Comparison of ENCODE assay signal across 1 cellular context in the genomic region with DNA sequence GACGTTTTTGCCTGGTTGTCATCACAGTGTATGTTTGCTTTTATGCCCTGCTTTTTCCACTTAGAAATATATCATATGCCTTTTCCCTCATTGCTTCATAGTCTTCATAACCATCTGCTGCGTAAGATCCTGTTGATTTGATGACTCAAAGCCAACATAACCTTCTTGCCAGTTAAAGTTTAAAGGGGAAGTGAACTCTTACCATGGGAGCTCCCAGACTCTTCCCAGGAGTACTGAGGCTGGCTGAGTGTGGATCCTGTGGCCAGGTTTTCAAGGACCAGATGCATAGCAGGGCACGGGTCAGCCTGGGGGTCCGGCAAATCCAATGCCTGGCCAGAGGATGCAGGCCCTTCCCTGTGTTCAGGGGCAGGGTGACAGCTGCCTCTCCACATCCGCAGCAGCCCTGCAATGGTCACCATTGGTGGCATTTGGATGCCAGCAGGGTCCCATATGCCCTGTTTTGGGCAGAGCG.
A peak's percentile ranks its signal among the peaks of the same experiment; 100 is the strongest.
TF ChIP-seq lines count a peak whose summit lies in the region.

No MANE protein-coding gene starts in this region.

TF ChIP-seq in HepG2, 621 proteins besides CTCF, POLR2A, EP300 and RAD21 (continued from another document and continues in another):
- TF ChIP-seq ZNF775 (CRISPR knock-in tag; IDR thresholded peaks at IDR 0.05; ENCODE audit: borderline replicate concordance), result no peak
- no peak for TF ChIP-seq ZNF761 (CRISPR knock-in tag; conservative IDR thresholded peaks at IDR 0.05)
- TF ChIP-seq ASH2L (IDR thresholded peaks at IDR 0.05; ENCODE audit: insufficient read length, low read depth, low read length), result peak; percentile 33
- 0 out of 2 replicates have a peak, but pooled peaks have one; percentile 17 for TF ChIP-seq ZNF878 (CRISPR knock-in tag; IDR thresholded peaks at IDR 0.05)
- peak; percentile 60 for TF ChIP-seq SKI (IDR thresholded peaks at IDR 0.05; ENCODE audit: partially characterized antibody)
- TF ChIP-seq RCOR2 (CRISPR knock-in tag; IDR thresholded peaks at IDR 0.05), result peak; percentile 72; the same call in 1 of the 2 replicates
- TF ChIP-seq PLRG1 (conservative IDR thresholded peaks at IDR 0.05), result no peak
- TF ChIP-seq GABPB1 (CRISPR knock-in tag; IDR thresholded peaks at IDR 0.05), result peak; percentile 55
- no peak for TF ChIP-seq MTF1 (CRISPR knock-in tag; IDR thresholded peaks at IDR 0.05)
- TF ChIP-seq GATAD2A (CRISPR knock-in tag; IDR thresholded peaks at IDR 0.05), result peak; percentile 94
- TF ChIP-seq JUN (CRISPR knock-in tag; IDR thresholded peaks at IDR 0.05), result peak; percentile 60; the same call in 1 of the 2 replicates
- TF ChIP-seq, protein P1, sequence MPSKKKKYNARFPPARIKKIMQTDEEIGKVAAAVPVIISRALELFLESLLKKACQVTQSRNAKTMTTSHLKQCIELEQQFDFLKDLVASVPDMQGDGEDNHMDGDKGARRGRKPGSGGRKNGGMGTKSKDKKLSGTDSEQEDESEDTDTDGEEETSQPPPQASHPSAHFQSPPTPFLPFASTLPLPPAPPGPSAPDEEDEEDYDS (CRISPR knock-in tag; IDR thresholded peaks at IDR 0.05), result 0 out of 2 replicates have a peak, but pooled peaks have one; percentile 22
- no peak for TF ChIP-seq RFX5 (IDR thresholded peaks at IDR 0.05; ENCODE audit: low read depth, low read length)
- TF ChIP-seq, protein P2, sequence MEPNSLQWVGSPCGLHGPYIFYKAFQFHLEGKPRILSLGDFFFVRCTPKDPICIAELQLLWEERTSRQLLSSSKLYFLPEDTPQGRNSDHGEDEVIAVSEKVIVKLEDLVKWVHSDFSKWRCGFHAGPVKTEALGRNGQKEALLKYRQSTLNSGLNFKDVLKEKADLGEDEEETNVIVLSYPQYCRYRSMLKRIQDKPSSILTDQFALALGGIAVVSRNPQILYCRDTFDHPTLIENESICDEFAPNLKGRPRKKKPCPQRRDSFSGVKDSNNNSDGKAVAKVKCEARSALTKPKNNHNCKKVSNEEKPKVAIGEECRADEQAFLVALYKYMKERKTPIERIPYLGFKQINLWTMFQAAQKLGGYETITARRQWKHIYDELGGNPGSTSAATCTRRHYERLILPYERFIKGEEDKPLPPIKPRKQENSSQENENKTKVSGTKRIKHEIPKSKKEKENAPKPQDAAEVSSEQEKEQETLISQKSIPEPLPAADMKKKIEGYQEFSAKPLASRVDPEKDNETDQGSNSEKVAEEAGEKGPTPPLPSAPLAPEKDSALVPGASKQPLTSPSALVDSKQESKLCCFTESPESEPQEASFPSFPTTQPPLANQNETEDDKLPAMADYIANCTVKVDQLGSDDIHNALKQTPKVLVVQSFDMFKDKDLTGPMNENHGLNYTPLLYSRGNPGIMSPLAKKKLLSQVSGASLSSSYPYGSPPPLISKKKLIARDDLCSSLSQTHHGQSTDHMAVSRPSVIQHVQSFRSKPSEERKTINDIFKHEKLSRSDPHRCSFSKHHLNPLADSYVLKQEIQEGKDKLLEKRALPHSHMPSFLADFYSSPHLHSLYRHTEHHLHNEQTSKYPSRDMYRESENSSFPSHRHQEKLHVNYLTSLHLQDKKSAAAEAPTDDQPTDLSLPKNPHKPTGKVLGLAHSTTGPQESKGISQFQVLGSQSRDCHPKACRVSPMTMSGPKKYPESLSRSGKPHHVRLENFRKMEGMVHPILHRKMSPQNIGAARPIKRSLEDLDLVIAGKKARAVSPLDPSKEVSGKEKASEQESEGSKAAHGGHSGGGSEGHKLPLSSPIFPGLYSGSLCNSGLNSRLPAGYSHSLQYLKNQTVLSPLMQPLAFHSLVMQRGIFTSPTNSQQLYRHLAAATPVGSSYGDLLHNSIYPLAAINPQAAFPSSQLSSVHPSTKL (CRISPR knock-in tag; IDR thresholded peaks at IDR 0.05), result peak; percentile 87
- peak; percentile 62; the same call in 1 of the 2 replicates for TF ChIP-seq FOXK1 (CRISPR knock-in tag; IDR thresholded peaks at IDR 0.05; ENCODE audit: borderline replicate concordance, low read depth)
- no peak for TF ChIP-seq TCF12 (IDR thresholded peaks at IDR 0.05)
- TF ChIP-seq TCF12 (CRISPR knock-in tag; IDR thresholded peaks at IDR 0.05), result 0 out of 2 replicates have a peak, but pooled peaks have one; percentile 40
- TF ChIP-seq MAFF (IDR thresholded peaks at IDR 0.05; ENCODE audit: low read depth, low read length), result 0 out of 2 replicates have a peak, but pooled peaks have one; percentile 11
- peak; percentile 41 for TF ChIP-seq TCF7 (IDR thresholded peaks at IDR 0.05; ENCODE audit: low read depth)
- no peak for TF ChIP-seq ONECUT2 (CRISPR knock-in tag; IDR thresholded peaks at IDR 0.05)
- TF ChIP-seq, protein P3, sequence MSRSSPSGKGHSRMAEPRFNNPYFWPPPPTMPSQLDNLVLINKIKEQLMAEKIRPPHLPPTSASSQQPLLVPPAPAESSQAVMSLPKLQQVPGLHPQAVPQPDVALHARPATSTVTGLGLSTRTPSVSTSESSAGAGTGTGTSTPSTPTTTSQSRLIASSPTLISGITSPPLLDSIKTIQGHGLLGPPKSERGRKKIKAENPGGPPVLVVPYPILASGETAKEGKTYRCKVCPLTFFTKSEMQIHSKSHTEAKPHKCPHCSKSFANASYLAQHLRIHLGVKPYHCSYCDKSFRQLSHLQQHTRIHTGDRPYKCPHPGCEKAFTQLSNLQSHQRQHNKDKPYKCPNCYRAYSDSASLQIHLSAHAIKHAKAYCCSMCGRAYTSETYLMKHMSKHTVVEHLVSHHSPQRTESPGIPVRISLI (CRISPR knock-in tag; IDR thresholded peaks at IDR 0.05; ENCODE audit: borderline replicate concordance), result no peak
- TF ChIP-seq, protein P4, sequence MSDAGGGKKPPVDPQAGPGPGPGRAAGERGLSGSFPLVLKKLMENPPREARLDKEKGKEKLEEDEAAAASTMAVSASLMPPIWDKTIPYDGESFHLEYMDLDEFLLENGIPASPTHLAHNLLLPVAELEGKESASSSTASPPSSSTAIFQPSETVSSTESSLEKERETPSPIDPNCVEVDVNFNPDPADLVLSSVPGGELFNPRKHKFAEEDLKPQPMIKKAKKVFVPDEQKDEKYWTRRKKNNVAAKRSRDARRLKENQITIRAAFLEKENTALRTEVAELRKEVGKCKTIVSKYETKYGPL (CRISPR knock-in tag; IDR thresholded peaks at IDR 0.05), result 0 out of 2 replicates have a peak, but pooled peaks have one; percentile 29
- TF ChIP-seq, protein P5, sequence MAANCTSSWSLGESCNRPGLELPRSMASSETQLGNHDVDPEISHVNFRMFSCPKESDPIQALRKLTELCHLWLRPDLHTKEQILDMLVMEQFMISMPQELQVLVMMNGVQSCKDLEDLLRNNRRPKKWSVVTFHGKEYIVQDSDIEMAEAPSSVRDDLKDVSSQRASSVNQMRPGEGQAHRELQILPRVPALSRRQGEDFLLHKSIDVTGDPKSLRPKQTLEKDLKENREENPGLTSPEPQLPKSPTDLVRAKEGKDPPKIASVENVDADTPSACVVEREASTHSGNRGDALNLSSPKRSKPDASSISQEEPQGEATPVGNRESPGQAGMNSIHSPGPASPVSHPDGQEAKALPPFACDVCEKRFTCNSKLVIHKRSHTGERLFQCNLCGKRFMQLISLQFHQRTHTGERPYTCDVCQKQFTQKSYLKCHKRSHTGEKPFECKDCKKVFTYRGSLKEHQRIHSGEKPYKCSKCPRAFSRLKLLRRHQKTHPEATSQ (CRISPR knock-in tag; IDR thresholded peaks at IDR 0.05; ENCODE audit: borderline replicate concordance), result no peak
- TF ChIP-seq HNRNPK (IDR thresholded peaks at IDR 0.05; ENCODE audit: low read depth, low read length, poor library complexity, severe bottlenecking), result no peak
- peak; percentile 59; the same call in 1 of the 2 replicates for TF ChIP-seq ZFP37 (CRISPR knock-in tag; IDR thresholded peaks at IDR 0.05; ENCODE audit: borderline replicate concordance)
- peak; percentile 53; the same call in 1 of the 2 replicates for TF ChIP-seq RXRA (CRISPR knock-in tag; IDR thresholded peaks at IDR 0.05)
- TF ChIP-seq CBX2 (IDR thresholded peaks at IDR 0.05; ENCODE audit: low read depth, low read length), result no peak
- no peak for TF ChIP-seq CBX2 (CRISPR knock-in tag; IDR thresholded peaks at IDR 0.05; ENCODE audit: low read depth)
- TF ChIP-seq, protein P6, sequence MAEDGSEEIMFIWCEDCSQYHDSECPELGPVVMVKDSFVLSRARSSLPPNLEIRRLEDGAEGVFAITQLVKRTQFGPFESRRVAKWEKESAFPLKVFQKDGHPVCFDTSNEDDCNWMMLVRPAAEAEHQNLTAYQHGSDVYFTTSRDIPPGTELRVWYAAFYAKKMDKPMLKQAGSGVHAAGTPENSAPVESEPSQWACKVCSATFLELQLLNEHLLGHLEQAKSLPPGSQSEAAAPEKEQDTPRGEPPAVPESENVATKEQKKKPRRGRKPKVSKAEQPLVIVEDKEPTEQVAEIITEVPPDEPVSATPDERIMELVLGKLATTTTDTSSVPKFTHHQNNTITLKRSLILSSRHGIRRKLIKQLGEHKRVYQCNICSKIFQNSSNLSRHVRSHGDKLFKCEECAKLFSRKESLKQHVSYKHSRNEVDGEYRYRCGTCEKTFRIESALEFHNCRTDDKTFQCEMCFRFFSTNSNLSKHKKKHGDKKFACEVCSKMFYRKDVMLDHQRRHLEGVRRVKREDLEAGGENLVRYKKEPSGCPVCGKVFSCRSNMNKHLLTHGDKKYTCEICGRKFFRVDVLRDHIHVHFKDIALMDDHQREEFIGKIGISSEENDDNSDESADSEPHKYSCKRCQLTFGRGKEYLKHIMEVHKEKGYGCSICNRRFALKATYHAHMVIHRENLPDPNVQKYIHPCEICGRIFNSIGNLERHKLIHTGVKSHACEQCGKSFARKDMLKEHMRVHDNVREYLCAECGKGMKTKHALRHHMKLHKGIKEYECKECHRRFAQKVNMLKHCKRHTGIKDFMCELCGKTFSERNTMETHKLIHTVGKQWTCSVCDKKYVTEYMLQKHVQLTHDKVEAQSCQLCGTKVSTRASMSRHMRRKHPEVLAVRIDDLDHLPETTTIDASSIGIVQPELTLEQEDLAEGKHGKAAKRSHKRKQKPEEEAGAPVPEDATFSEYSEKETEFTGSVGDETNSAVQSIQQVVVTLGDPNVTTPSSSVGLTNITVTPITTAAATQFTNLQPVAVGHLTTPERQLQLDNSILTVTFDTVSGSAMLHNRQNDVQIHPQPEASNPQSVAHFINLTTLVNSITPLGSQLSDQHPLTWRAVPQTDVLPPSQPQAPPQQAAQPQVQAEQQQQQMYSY (CRISPR knock-in tag; IDR thresholded peaks at IDR 0.05), result peak; percentile 80; the same call in 1 of the 2 replicates
- 0 out of 2 replicates have a peak, but pooled peaks have one; percentile 62 for TF ChIP-seq ZNF335 (CRISPR knock-in tag; IDR thresholded peaks at IDR 0.05)
- no peak for TF ChIP-seq ZC3H4 (CRISPR knock-in tag; IDR thresholded peaks at IDR 0.05; ENCODE audit: borderline replicate concordance)
- TF ChIP-seq, protein P7, sequence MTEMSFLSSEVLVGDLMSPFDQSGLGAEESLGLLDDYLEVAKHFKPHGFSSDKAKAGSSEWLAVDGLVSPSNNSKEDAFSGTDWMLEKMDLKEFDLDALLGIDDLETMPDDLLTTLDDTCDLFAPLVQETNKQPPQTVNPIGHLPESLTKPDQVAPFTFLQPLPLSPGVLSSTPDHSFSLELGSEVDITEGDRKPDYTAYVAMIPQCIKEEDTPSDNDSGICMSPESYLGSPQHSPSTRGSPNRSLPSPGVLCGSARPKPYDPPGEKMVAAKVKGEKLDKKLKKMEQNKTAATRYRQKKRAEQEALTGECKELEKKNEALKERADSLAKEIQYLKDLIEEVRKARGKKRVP (CRISPR knock-in tag; IDR thresholded peaks at IDR 0.05), result peak in 1 of 2 experiments; percentile 80; a peak in 2 of 4 replicates
- TF ChIP-seq, protein P8, sequence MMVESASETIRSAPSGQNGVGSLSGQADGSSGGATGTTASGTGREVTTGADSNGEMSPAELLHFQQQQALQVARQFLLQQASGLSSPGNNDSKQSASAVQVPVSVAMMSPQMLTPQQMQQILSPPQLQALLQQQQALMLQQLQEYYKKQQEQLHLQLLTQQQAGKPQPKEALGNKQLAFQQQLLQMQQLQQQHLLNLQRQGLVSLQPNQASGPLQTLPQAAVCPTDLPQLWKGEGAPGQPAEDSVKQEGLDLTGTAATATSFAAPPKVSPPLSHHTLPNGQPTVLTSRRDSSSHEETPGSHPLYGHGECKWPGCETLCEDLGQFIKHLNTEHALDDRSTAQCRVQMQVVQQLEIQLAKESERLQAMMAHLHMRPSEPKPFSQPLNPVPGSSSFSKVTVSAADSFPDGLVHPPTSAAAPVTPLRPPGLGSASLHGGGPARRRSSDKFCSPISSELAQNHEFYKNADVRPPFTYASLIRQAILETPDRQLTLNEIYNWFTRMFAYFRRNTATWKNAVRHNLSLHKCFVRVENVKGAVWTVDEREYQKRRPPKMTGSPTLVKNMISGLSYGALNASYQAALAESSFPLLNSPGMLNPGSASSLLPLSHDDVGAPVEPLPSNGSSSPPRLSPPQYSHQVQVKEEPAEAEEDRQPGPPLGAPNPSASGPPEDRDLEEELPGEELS (CRISPR knock-in tag; IDR thresholded peaks at IDR 0.05), result peak; percentile 74
- no peak for TF ChIP-seq SSRP1 (CRISPR knock-in tag; IDR thresholded peaks at IDR 0.05)
- TF ChIP-seq ZNF737 (CRISPR knock-in tag; IDR thresholded peaks at IDR 0.05; ENCODE audit: borderline replicate concordance), result no peak
- TF ChIP-seq PTBP1 (IDR thresholded peaks at IDR 0.05; ENCODE audit: low read depth, low read length, poor library complexity, severe bottlenecking), result no peak
- TF ChIP-seq NFYB (CRISPR knock-in tag; IDR thresholded peaks at IDR 0.05), result no peak
- no peak for TF ChIP-seq HNRNPUL1 (IDR thresholded peaks at IDR 0.05; ENCODE audit: low read depth, low read length)
- TF ChIP-seq EEA1 (CRISPR knock-in tag; IDR thresholded peaks at IDR 0.05; ENCODE audit: borderline replicate concordance), result no peak
- TF ChIP-seq NR2F2 (IDR thresholded peaks at IDR 0.05; ENCODE audit: borderline replicate concordance, low read depth), result peak; percentile 43; the same call in 1 of the 2 replicates
- peak; percentile 53; the same call in 1 of the 2 replicates for TF ChIP-seq ZNF614 (CRISPR knock-in tag; IDR thresholded peaks at IDR 0.05; ENCODE audit: borderline replicate concordance)
- peak; percentile 99 for TF ChIP-seq FOSL1 (CRISPR knock-in tag; IDR thresholded peaks at IDR 0.05; ENCODE audit: borderline replicate concordance)
- no peak for TF ChIP-seq ZNF251 (CRISPR knock-in tag; IDR thresholded peaks at IDR 0.05)
- TF ChIP-seq, protein P9, sequence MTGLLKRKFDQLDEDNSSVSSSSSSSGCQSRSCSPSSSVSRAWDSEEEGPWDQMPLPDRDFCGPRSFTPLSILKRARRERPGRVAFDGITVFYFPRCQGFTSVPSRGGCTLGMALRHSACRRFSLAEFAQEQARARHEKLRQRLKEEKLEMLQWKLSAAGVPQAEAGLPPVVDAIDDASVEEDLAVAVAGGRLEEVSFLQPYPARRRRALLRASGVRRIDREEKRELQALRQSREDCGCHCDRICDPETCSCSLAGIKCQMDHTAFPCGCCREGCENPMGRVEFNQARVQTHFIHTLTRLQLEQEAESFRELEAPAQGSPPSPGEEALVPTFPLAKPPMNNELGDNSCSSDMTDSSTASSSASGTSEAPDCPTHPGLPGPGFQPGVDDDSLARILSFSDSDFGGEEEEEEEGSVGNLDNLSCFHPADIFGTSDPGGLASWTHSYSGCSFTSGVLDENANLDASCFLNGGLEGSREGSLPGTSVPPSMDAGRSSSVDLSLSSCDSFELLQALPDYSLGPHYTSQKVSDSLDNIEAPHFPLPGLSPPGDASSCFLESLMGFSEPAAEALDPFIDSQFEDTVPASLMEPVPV (CRISPR knock-in tag; IDR thresholded peaks at IDR 0.05), result no peak
- TF ChIP-seq, protein P10, sequence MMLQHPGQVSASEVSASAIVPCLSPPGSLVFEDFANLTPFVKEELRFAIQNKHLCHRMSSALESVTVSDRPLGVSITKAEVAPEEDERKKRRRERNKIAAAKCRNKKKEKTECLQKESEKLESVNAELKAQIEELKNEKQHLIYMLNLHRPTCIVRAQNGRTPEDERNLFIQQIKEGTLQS (CRISPR knock-in tag; IDR thresholded peaks at IDR 0.05), result peak; percentile 78
- TF ChIP-seq SALL1 (CRISPR knock-in tag; IDR thresholded peaks at IDR 0.05), result peak; percentile 70
- TF ChIP-seq ZNF383 (CRISPR knock-in tag; IDR thresholded peaks at IDR 0.05; ENCODE audit: borderline replicate concordance), result no peak
- no peak for TF ChIP-seq ZNF138 (CRISPR knock-in tag; IDR thresholded peaks at IDR 0.05; ENCODE audit: low read depth)
